ENCODE assay signal across 9 cellular contexts in genomic region chr10:13272164-13272571, GRCh38. TPM values are rescaled to one million over a fixed set of nuclear protein-coding genes. Genes with fewer than 3 reads are reported as not detected.
DNase-seq lines count a peak whose midpoint lies in the region; ATAC-seq, FAIRE-seq and TF ChIP-seq lines count a peak whose summit lies in the region.
"Had no signal": no experiment of that assay in that cellular context is flagged by ENCODE, and none has a peak within 500 bp of the region (broad histone marks: within the 10 kb centered on the region; RNA-seq: fewer than 3 reads in every experiment).

No MANE protein-coding gene starts in this region.

- ATAC-seq in HG03066 (IDR thresholded peaks at IDR 0.05; ENCODE audit: low read depth, unreplicated experiment) = peak; percentile 31
- peak; percentile 60 for ATAC-seq in HepG2
- ATAC-seq in HG02763 (IDR thresholded peaks at IDR 0.05; ENCODE audit: unreplicated experiment) = no peak

- CTCF ChIA-PET in AG04450 (lab: Charles Lee) = interaction anchor here (0.7 to 2.8 kb wide), 5 partner anchors 30 to 164 kb away, joined by 3 to 16 read pairs (median 3); no protein-coding TSS in a partner anchor
- CTCF ChIA-PET in HepG2 (lab: Yijun Ruan, JAX; ENCODE audit: low intra/inter-chr PET ratio, low total read pairs) = interaction anchor here (0.7 to 2.7 kb wide), 4 partner anchors 28 to 133 kb away, joined by 3 to 37 read pairs (median 7); partner anchors contain the start of gene PHYH

- no peaks in the 10 kb centered on the region for H3K27me3 ChIP-seq in AG04450 (ENCODE audit: control insufficient read depth, insufficient read depth, low read length)
- no peaks in the 10 kb centered on the region for H3K27me3 ChIP-seq in HepG2 (ENCODE audit: control insufficient read depth in 1 of 2, insufficient read depth in 2 of 2, low read length in 2 of 2)

- peaks cover 0 to 2% (median 0%) of the 10 kb centered on the region in 7 donors for H3K9me3 Mint-ChIP-seq in CD14-positive monocyte

- no peak overlapping the region for H3K27ac ChIP-seq in AG04450 (ENCODE audit: low read depth, low read length)
- H3K27ac ChIP-seq in HepG2 (ENCODE audit: extremely low read length, insufficient read depth, low read length) = peak overlapping the region; percentile 64
- H3K27ac ChIP-seq: C4-2B had no signal

- H3K9ac ChIP-seq in HepG2 (ENCODE audit: insufficient read depth, low read depth, low read length) = peak overlapping the region; percentile 57

- no peak overlapping the region for H3K4me3 Mint-ChIP-seq in CD14-positive monocyte

- H2AFZ ChIP-seq in HepG2 (ENCODE audit: low read length) = peak overlapping the region; percentile 88

- POLR2A ChIA-PET in AG04450 (lab: Yijun Ruan, JAX) = interaction anchor here (0.5 to 1.1 kb wide), 3 partner anchors 15 to 30 kb away, joined by 3 to 8 read pairs (median 4); no protein-coding TSS in a partner anchor
- POLR2A ChIA-PET in HepG2 (lab: Yijun Ruan, JAX) = interaction anchor here (0.6 to 6.0 kb wide), 8 partner anchors 8 to 78 kb away, joined by 3 to 109 read pairs (median 4); partner anchors contain the start of gene PHYH

- H3K4me2 ChIP-seq in HepG2 (ENCODE audit: low read depth, low read length) = peak overlapping the region; percentile 92

- no peaks in the 10 kb centered on the region for H3K36me3 ChIP-seq in HepG2 (replicated peaks in 1 of 2; ENCODE audit: control insufficient read depth in 1 of 2, insufficient read depth in 2 of 2, low read length in 2 of 2)

- H3K36me3 Mint-ChIP-seq in CD14-positive monocyte = no peaks in the 10 kb centered on the region

- H3K27me3 Mint-ChIP-seq in CD14-positive monocyte (ENCODE audit: low read depth in 3 of 3) = peaks cover 0 to 2% (median 0%) of the 10 kb centered on the region in 3 donors

- H3K79me2 ChIP-seq in HepG2 (ENCODE audit: insufficient read depth, low read length) = no peaks in the 10 kb centered on the region

- no peaks in the 10 kb centered on the region for H3K4me1 Mint-ChIP-seq in CD14-positive monocyte

- H3K27ac Mint-ChIP-seq in CD14-positive monocyte = no peak overlapping the region

- TF ChIP-seq EP300 in HepG2 (IDR thresholded peaks at IDR 0.05; ENCODE audit: low read depth in 2 of 2, low read length in 2 of 2) (no peak), HepG2 (CRISPR knock-in tag; IDR thresholded peaks at IDR 0.05; ENCODE audit: borderline replicate concordance) (no peak)

- intact Hi-C loops in HepG2 (cut with micrococcal nuclease; ENCODE audit: unreplicated experiment) = loop anchor here (10.0 kb wide), 2 partner anchors 47 to 167 kb away; partner anchors contain the start of gene OPTN
- intact Hi-C loops in CD14-positive monocyte (cut with micrococcal nuclease) = no loop called here

- no peak for TF ChIP-seq RAD21 in HepG2 (CRISPR knock-in tag; IDR thresholded peaks at IDR 0.05)

- H3K9me3 ChIP-seq in AG04450 (ENCODE audit: control insufficient read depth, insufficient read depth, low read length) (no peaks in the 10 kb centered on the region), HepG2 (ENCODE audit: low read length) (no peaks in the 10 kb centered on the region)

- FAIRE-seq in HepG2 (lab: Jason Lieb, UNC) = no peak

- TF ChIP-seq CTCF in AG04450 (IDR thresholded peaks at IDR 0.05; ENCODE audit: low read depth, low read length) (no peak), HepG2 (CRISPR knock-in tag; IDR thresholded peaks at IDR 0.05) (no peak), CD14-positive monocyte (IDR thresholded peaks at IDR 0.05) (no peak)

- no peak for TF ChIP-seq POLR2A in HepG2 (IDR thresholded peaks at IDR 0.05; ENCODE audit: insufficient read depth in 1 of 2, low read depth in 2 of 2, low read length in 2 of 2)

- DNase-seq in AG04450 (ENCODE audit: low read depth, low spot score) (peak; percentile 38), amygdala (lab: John Stamatoyannopoulos, UW) (peak in 55 of 56 donors; percentile 1 to 86 (median 49)), HepG2 (ENCODE audit: low spot score) (peak; percentile 21), UCSD-AML1 (lab: John Stamatoyannopoulos, UW; ENCODE audit: unreplicated experiment) (no peak), SKM-1 (lab: John Stamatoyannopoulos, UW; ENCODE audit: unreplicated experiment) (no peak), CD14-positive monocyte (ENCODE audit: low spot score) (no peak)

- H4K20me1 ChIP-seq in HepG2 (ENCODE audit: insufficient read depth, low read length) = no peaks in the 10 kb centered on the region

- no TSS peak for BruUV-seq in HepG2 (replicated peaks; lab: Mats Ljungman, UMichigan)

- H3K4me1 ChIP-seq in HepG2 (ENCODE audit: insufficient read depth, low read length) = peaks cover 25% of the 10 kb centered on the region

- 3% methylated on average over 10 of the region's 12 CpGs for WGBS in HepG2 (ENCODE audit: low lambda C conversion rate)

- H3K4me3 ChIP-seq in AG04450 (ENCODE audit: low read depth, low read length) (no peak overlapping the region), HepG2 (replicated peaks in 1 of 3; ENCODE audit: insufficient read depth in 1 of 3, low read depth in 2 of 3, low read length in 3 of 3) (peak overlapping the region; percentile 59 to 71 (median 66))

- in situ Hi-C loops in HepG2 (cut with HindIII; ENCODE audit: extremely low pct_ligation_motif_present, low pct_unique_long_range_greater_than_20kb) = no loop called here

TF ChIP-seq in HepG2, 621 proteins besides CTCF, POLR2A, EP300 and RAD21 (continues in another document):
- no peak for TF ChIP-seq ZBTB21 (CRISPR knock-in tag; IDR thresholded peaks at IDR 0.05)
- TF ChIP-seq IKZF5 (CRISPR knock-in tag; IDR thresholded peaks at IDR 0.05) = no peak

RNA-seq across cellular contexts. Expression of gene PHYH, which starts 27.7 kb away (rescaled TPM):
- polyA plus RNA-seq in AG04450 (2011; rRNA removed) (15.3 and 16.7 TPM in 2 replicates), HepG2 (2011; rRNA removed) (27.2 and 37.4 TPM in 2 replicates), CD14-positive monocyte (10 to 100 TPM; 19.5 to 19.6 TPM)
- 3.3 and 3.7 TPM in 2 replicates for polyA minus RNA-seq in AG04450 (2011; rRNA and poly(A)+ RNA removed)
- 34.5 and 47.9 TPM in 2 replicates for total RNA-seq in HepG2 (2016; rRNA removed; fragmentation: Illumina TruSeq; extraction: Trizol)
- 17.6 and 21.7 TPM in 2 replicates for total RNA-seq in HepG2 (2016; cell fraction: cytosol; rRNA removed; fragmentation: Illumina TruSeq; extraction: Trizol; ENCODE audit: low read depth)
- total RNA-seq in HepG2 (2016; cell fraction: insoluble cytoplasmic fraction; rRNA removed; fragmentation: Illumina TruSeq; extraction: Trizol) = 36.1 and 49.8 TPM in 2 replicates
- total RNA-seq in HepG2 (2016; cell fraction: membrane; rRNA removed; fragmentation: Illumina TruSeq; extraction: Trizol) = 20.3 and 22.2 TPM in 2 replicates
- total RNA-seq in HepG2 (2016; cell fraction: nucleus; rRNA removed; fragmentation: Illumina TruSeq; extraction: Trizol) = 18.4 and 18.8 TPM in 2 replicates
- 27.7 and 38.9 TPM in 2 replicates for polyA plus RNA-seq in HepG2 (2011; cell fraction: cytosol; rRNA removed)
- polyA plus RNA-seq in HepG2 (2011; cell fraction: nucleus; rRNA removed) = 12.7 and 24.3 TPM in 2 replicates
- 47.7 and 75.4 TPM in 2 replicates for polyA plus RNA-seq in HepG2 (2012)
- 14.6 and 17.7 TPM in 2 replicates for polyA plus RNA-seq in HepG2 (2016; cell fraction: cytosol; fragmentation: Illumina TruSeq; extraction: Trizol; ENCODE audit: low read depth)
- polyA plus RNA-seq in HepG2 (2016; cell fraction: insoluble cytoplasmic fraction; fragmentation: Illumina TruSeq; extraction: Trizol; ENCODE audit: low read depth) = 78.2 and 81.4 TPM in 2 replicates
- 22.5 and 25.2 TPM in 2 replicates for polyA plus RNA-seq in HepG2 (2016; cell fraction: membrane; fragmentation: Illumina TruSeq; extraction: Trizol; ENCODE audit: low read depth)
- 38.1 and 38.4 TPM in 2 replicates for polyA plus RNA-seq in HepG2 (2016; cell fraction: nucleus; fragmentation: Illumina TruSeq; extraction: Trizol; ENCODE audit: insufficient read depth, low read depth)
- polyA minus RNA-seq in HepG2 (2011; rRNA and poly(A)+ RNA removed; ENCODE audit: low replicate concordance) = 7.2 and 13.5 TPM in 2 replicates
- polyA minus RNA-seq in HepG2 (2011; cell fraction: cytosol; rRNA and poly(A)+ RNA removed) = 9.4 and 13.2 TPM in 2 replicates
- polyA minus RNA-seq in HepG2 (2011; cell fraction: nucleus; rRNA and poly(A)+ RNA removed) = 12.2 and 17.8 TPM in 2 replicates

RNA-seq across cellular contexts. Expression of gene UCMA, which starts 38.0 kb away (rescaled TPM):
- not detected in 2 replicates for polyA plus RNA-seq in AG04450 (2011; rRNA removed)
- not detected in 2 replicates for polyA minus RNA-seq in AG04450 (2011; rRNA and poly(A)+ RNA removed)
- not detected in 2 replicates for total RNA-seq in HepG2 (2016; rRNA removed; fragmentation: Illumina TruSeq; extraction: Trizol)
- total RNA-seq in HepG2 (2016; cell fraction: cytosol; rRNA removed; fragmentation: Illumina TruSeq; extraction: Trizol; ENCODE audit: low read depth) = not detected in 2 replicates
- total RNA-seq in HepG2 (2016; cell fraction: insoluble cytoplasmic fraction; rRNA removed; fragmentation: Illumina TruSeq; extraction: Trizol) = not detected in 2 replicates
- total RNA-seq in HepG2 (2016; cell fraction: membrane; rRNA removed; fragmentation: Illumina TruSeq; extraction: Trizol) = not detected in 2 replicates
- total RNA-seq in HepG2 (2016; cell fraction: nucleus; rRNA removed; fragmentation: Illumina TruSeq; extraction: Trizol) = not detected in 2 replicates
- polyA plus RNA-seq in HepG2 (2011; rRNA removed) = not detected in 2 replicates
- not detected in 2 replicates for polyA plus RNA-seq in HepG2 (2011; cell fraction: cytosol; rRNA removed)
- not detected in 2 replicates for polyA plus RNA-seq in HepG2 (2011; cell fraction: nucleus; rRNA removed)
- polyA plus RNA-seq in HepG2 (2012) = not detected in 2 replicates
- not detected in 2 replicates for polyA plus RNA-seq in HepG2 (2016; cell fraction: cytosol; fragmentation: Illumina TruSeq; extraction: Trizol; ENCODE audit: low read depth)
- polyA plus RNA-seq in HepG2 (2016; cell fraction: insoluble cytoplasmic fraction; fragmentation: Illumina TruSeq; extraction: Trizol; ENCODE audit: low read depth) = not detected in 2 replicates
- polyA plus RNA-seq in HepG2 (2016; cell fraction: membrane; fragmentation: Illumina TruSeq; extraction: Trizol; ENCODE audit: low read depth) = not detected in 2 replicates
- polyA plus RNA-seq in HepG2 (2016; cell fraction: nucleus; fragmentation: Illumina TruSeq; extraction: Trizol; ENCODE audit: insufficient read depth, low read depth) = not detected in 2 replicates
- polyA minus RNA-seq in HepG2 (2011; rRNA and poly(A)+ RNA removed; ENCODE audit: low replicate concordance) = not detected in 2 replicates
- polyA minus RNA-seq in HepG2 (2011; cell fraction: cytosol; rRNA and poly(A)+ RNA removed) = not detected in 2 replicates
- polyA minus RNA-seq in HepG2 (2011; cell fraction: nucleus; rRNA and poly(A)+ RNA removed) = not detected in 2 replicates
- polyA plus RNA-seq in CD14-positive monocyte = not detected

Comparison
In these comparisons a context has a peak if more than half of its experiments do, and no peak if none do; other contexts are left out.
1. DNase-seq: peak in AG04450 (single experiment), amygdala (55 of 56) and HepG2 (single experiment); none in UCSD-AML1 (single experiment), SKM-1 (single experiment) and CD14-positive monocyte (single experiment).